Comparison of ENCODE assay signal across 1 cellular context in the genomic region with DNA sequence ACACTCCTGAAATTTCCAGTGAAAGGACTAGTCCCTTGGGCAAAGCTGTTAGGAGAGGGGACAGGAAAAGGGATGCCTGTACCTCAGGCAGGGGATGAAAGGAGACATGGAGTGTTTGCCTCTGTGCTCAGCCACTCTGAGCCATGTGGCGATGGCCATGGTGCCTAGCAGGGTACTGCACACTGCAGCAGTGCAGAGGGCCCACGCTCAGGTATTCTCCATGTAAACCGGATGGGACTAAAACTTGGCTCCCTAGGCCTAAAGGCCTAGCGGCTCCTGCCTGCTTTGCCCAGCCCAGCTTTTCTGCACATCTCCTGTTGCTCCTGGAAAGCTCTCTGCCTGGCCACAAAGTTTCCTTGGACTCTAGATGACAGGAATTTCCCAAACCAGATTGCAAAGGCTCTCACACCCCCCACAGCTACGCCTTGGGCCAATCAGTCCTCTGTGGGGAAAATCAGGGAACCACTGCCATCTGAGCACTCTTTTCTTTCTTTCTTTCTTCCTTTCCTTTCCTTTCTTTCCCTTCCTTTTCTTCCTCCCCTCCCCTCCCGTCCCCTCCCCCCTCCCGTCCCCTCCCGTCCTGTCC.
TF ChIP-seq lines count a peak whose summit lies in the region.

No MANE protein-coding gene starts in this region.

TF ChIP-seq in HepG2, 621 proteins besides CTCF, POLR2A, EP300 and RAD21:
- no peak for TF ChIP-seq ZNF605 (CRISPR knock-in tag; IDR thresholded peaks at IDR 0.05)
- no peak for TF ChIP-seq ZNF234 (CRISPR knock-in tag; conservative IDR thresholded peaks at IDR 0.05)
- peak; percentile 4 for TF ChIP-seq AGO2 (optimal IDR thresholded peaks at IDR 0.05; ENCODE audit: low read depth, low read length)
- TF ChIP-seq NR3C1 (CRISPR knock-in tag; IDR thresholded peaks at IDR 0.05), result no peak
- TF ChIP-seq, protein P1, sequence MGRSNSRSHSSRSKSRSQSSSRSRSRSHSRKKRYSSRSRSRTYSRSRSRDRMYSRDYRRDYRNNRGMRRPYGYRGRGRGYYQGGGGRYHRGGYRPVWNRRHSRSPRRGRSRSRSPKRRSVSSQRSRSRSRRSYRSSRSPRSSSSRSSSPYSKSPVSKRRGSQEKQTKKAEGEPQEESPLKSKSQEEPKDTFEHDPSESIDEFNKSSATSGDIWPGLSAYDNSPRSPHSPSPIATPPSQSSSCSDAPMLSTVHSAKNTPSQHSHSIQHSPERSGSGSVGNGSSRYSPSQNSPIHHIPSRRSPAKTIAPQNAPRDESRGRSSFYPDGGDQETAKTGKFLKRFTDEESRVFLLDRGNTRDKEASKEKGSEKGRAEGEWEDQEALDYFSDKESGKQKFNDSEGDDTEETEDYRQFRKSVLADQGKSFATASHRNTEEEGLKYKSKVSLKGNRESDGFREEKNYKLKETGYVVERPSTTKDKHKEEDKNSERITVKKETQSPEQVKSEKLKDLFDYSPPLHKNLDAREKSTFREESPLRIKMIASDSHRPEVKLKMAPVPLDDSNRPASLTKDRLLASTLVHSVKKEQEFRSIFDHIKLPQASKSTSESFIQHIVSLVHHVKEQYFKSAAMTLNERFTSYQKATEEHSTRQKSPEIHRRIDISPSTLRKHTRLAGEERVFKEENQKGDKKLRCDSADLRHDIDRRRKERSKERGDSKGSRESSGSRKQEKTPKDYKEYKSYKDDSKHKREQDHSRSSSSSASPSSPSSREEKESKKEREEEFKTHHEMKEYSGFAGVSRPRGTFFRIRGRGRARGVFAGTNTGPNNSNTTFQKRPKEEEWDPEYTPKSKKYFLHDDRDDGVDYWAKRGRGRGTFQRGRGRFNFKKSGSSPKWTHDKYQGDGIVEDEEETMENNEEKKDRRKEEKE (IDR thresholded peaks at IDR 0.05), result no peak
- no peak for TF ChIP-seq SIX1 (CRISPR knock-in tag; IDR thresholded peaks at IDR 0.05; ENCODE audit: borderline replicate concordance)
- TF ChIP-seq, protein P2, sequence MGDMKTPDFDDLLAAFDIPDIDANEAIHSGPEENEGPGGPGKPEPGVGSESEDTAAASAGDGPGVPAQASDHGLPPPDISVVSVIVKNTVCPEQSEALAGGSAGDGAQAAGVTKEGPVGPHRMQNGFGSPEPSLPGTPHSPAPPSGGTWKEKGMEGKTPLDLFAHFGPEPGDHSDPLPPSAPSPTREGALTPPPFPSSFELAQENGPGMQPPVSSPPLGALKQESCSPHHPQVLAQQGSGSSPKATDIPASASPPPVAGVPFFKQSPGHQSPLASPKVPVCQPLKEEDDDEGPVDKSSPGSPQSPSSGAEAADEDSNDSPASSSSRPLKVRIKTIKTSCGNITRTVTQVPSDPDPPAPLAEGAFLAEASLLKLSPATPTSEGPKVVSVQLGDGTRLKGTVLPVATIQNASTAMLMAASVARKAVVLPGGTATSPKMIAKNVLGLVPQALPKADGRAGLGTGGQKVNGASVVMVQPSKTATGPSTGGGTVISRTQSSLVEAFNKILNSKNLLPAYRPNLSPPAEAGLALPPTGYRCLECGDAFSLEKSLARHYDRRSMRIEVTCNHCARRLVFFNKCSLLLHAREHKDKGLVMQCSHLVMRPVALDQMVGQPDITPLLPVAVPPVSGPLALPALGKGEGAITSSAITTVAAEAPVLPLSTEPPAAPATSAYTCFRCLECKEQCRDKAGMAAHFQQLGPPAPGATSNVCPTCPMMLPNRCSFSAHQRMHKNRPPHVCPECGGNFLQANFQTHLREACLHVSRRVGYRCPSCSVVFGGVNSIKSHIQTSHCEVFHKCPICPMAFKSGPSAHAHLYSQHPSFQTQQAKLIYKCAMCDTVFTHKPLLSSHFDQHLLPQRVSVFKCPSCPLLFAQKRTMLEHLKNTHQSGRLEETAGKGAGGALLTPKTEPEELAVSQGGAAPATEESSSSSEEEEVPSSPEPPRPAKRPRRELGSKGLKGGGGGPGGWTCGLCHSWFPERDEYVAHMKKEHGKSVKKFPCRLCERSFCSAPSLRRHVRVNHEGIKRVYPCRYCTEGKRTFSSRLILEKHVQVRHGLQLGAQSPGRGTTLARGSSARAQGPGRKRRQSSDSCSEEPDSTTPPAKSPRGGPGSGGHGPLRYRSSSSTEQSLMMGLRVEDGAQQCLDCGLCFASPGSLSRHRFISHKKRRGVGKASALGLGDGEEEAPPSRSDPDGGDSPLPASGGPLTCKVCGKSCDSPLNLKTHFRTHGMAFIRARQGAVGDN (CRISPR knock-in tag; IDR thresholded peaks at IDR 0.05), result peak; percentile 53
- TF ChIP-seq, protein P3, sequence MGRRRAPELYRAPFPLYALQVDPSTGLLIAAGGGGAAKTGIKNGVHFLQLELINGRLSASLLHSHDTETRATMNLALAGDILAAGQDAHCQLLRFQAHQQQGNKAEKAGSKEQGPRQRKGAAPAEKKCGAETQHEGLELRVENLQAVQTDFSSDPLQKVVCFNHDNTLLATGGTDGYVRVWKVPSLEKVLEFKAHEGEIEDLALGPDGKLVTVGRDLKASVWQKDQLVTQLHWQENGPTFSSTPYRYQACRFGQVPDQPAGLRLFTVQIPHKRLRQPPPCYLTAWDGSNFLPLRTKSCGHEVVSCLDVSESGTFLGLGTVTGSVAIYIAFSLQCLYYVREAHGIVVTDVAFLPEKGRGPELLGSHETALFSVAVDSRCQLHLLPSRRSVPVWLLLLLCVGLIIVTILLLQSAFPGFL (CRISPR knock-in tag; IDR thresholded peaks at IDR 0.05), result no peak
- TF ChIP-seq, protein P4, sequence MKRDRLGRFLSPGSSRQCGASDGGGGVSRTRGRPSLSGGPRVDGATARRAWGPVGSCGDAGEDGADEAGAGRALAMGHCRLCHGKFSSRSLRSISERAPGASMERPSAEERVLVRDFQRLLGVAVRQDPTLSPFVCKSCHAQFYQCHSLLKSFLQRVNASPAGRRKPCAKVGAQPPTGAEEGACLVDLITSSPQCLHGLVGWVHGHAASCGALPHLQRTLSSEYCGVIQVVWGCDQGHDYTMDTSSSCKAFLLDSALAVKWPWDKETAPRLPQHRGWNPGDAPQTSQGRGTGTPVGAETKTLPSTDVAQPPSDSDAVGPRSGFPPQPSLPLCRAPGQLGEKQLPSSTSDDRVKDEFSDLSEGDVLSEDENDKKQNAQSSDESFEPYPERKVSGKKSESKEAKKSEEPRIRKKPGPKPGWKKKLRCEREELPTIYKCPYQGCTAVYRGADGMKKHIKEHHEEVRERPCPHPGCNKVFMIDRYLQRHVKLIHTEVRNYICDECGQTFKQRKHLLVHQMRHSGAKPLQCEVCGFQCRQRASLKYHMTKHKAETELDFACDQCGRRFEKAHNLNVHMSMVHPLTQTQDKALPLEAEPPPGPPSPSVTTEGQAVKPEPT (CRISPR knock-in tag; IDR thresholded peaks at IDR 0.05; ENCODE audit: low read depth), result no peak
- no peak for TF ChIP-seq SSRP1 (CRISPR knock-in tag; IDR thresholded peaks at IDR 0.05)
- TF ChIP-seq ZNF205 (CRISPR knock-in tag; IDR thresholded peaks at IDR 0.05), result no peak
- no peak for TF ChIP-seq NFKBIZ (CRISPR knock-in tag; IDR thresholded peaks at IDR 0.05)
- no peak for TF ChIP-seq YY1 (IDR thresholded peaks at IDR 0.05; ENCODE audit: insufficient read depth, insufficient replicate concordance, low read depth, low read length)
- TF ChIP-seq ZKSCAN8 (CRISPR knock-in tag; IDR thresholded peaks at IDR 0.05; ENCODE audit: borderline replicate concordance), result no peak
